ENCODE assay signal across 38 cellular contexts in genomic region chr16:28589930-28590329, GRCh38. TPM values are rescaled to one million over a fixed set of nuclear protein-coding genes. Genes with fewer than 3 reads are reported as not detected.
"Had no signal": no experiment of that assay in that cellular context is flagged by ENCODE, and none has a peak within 500 bp of the region (broad histone marks: within the 10 kb centered on the region; RNA-seq: fewer than 3 reads in every experiment).

No MANE protein-coding gene starts in this region.

- H3K4me1 ChIP-seq: adrenal gland had no signal

- H3K9me3 ChIP-seq: adrenal gland, body of pancreas had no signal

- H3K27me3 ChIP-seq: adrenal gland, body of pancreas, cardiac muscle cell had no signal

- FAIRE-seq: astrocyte, bronchial epithelial cell, TTC549 had no signal

- H3K27ac ChIP-seq: adrenal gland, body of pancreas, cardiac muscle cell, VCaP had no signal

- H3K4me3 ChIP-seq: adrenal gland, body of pancreas, cardiac muscle cell had no signal

- DNase-seq: activated B cell treated with CpG ODN at 0.5 μM for 24 hours; activated CD4-positive, alpha-beta memory T cell treated with anti-CD3 and anti-CD28 coated beads for 36 hours; activated CD4-positive, alpha-beta T cell treated with anti-CD3 and anti-CD28 coated beads for 4 hours; activated CD4-positive, alpha-beta T cell treated with anti-CD3 and anti-CD28 coated beads, Interleukin-2, amount 10 ng/mL, durations not matched to agents 24 days and 14 days; activated CD4-positive, alpha-beta T cell treated with anti-CD3 and anti-CD28 coated beads, Interleukin-2, amount 50 U/mL, for 1 hour; activated CD4-positive, alpha-beta T cell treated with anti-CD3 and anti-CD28 coated beads, Interleukin-2, amount 50 U/mL, for 4 hours; activated CD4-positive, CD25-positive, alpha-beta regulatory T cell treated with anti-CD3 and anti-CD28 coated beads, Interleukin-2, amount 50 U/mL, for 72 hours; activated CD8-positive, alpha-beta memory T cell treated with anti-CD3 and anti-CD28 coated beads, Interleukin-2, amount 50 U/mL, for 4 hours; activated CD8-positive, alpha-beta T cell treated with anti-CD3 and anti-CD28 coated beads for 36 hours; activated effector memory CD4-positive, alpha-beta T cell treated with anti-CD3 and anti-CD28 coated beads, Interleukin-2, amount 50 U/mL, for 16 hours; activated gamma-delta T cell treated with Interleukin-2 at 50 U/mL for 16 hours; activated naive CD4-positive, alpha-beta T cell; activated naive CD4-positive, alpha-beta T cell treated with anti-CD3 and anti-CD28 coated beads for 36 hours; activated naive CD4-positive, alpha-beta T cell treated with anti-CD3 and anti-CD28 coated beads, Interleukin-2, amount 50 U/mL, for 16 hours; activated naive CD8-positive, alpha-beta T cell treated with anti-CD3 and anti-CD28 coated beads for 36 hours; activated T-cell treated with anti-CD3 and anti-CD28 coated beads for 4 hours; activated T-cell treated with anti-CD3 and anti-CD28 coated beads, Interleukin-2, amount 50 U/mL, for 1 hour; activated T-cell treated with anti-CD3 and anti-CD28 coated beads, Interleukin-2, amount 50 U/mL, for 4 hours; activated T-cell treated with anti-CD3 and anti-CD28 coated beads, Interleukin-2, amount 50 U/mL, for 72 hours; adrenal gland; amniotic stem cell; body of pancreas; caudate nucleus; cerebellar nuclear complex; T-helper 1 cell; T-helper 2 cell; T-helper 9 cell had no signal

- ATAC-seq: activated CD8-positive, alpha-beta T cell treated with anti-CD3 and anti-CD28 coated beads for 36 hours; activated naive CD4-positive, alpha-beta T cell treated with anti-CD3 and anti-CD28 coated beads, Interleukin-2, amount 50 U/mL, for 72 hours; activated T-cell treated with anti-CD3 and anti-CD28 coated beads, Interleukin-2, amount 50 U/mL, for 4 hours; activated T-cell treated with anti-CD3 and anti-CD28 coated beads, Interleukin-2, amount 50 U/mL, for 72 hours; activated T-helper 17 cell treated with anti-CD3 and anti-CD28 coated beads, Interleukin-2, amount 50 U/mL, for 72 hours; body of pancreas had no signal

RNA-seq across cellular contexts. Expression of gene SULT1A2, which starts 6.9 kb away (rescaled TPM):
- total RNA-seq: activated B cell treated with CpG ODN at 0.5 μM for 24 hours; activated T-cell treated with anti-CD3 and anti-CD28 coated beads, Interleukin-2, amount 50 U/mL, for 4 hours; astrocyte; bronchial epithelial cell; chondrocyte had no signal

RNA-seq across cellular contexts. Expression of gene NPIPB8, which starts 47.9 kb away (rescaled TPM):
- total RNA-seq: activated CD8-positive, alpha-beta T cell treated with anti-CD3 and anti-CD28 coated beads for 36 hours; activated naive CD4-positive, alpha-beta T cell treated with anti-CD3 and anti-CD28 coated beads for 36 hours; activated T-helper 17 cell treated with anti-CD3 and anti-CD28 coated beads, Interleukin-2, amount 50 U/mL, for 72 hours; adrenal gland; astrocyte; bronchial epithelial cell; cardiac muscle cell; chondrocyte had no signal
- polyA plus RNA-seq: adrenal gland, aorta had no signal

RNA-seq across cellular contexts. Expression of gene NUPR1, which starts 51.2 kb away (rescaled TPM):
- total RNA-seq: activated B cell treated with CpG ODN at 0.5 μM for 24 hours; activated CD4-positive, alpha-beta memory T cell treated with anti-CD3 and anti-CD28 coated beads for 36 hours; activated CD4-positive, alpha-beta T cell treated with anti-CD3 and anti-CD28 coated beads, Interleukin-2, amount 10 ng/mL, durations not matched to agents 24 days and 14 days; activated CD8-positive, alpha-beta memory T cell treated with anti-CD3 and anti-CD28 coated beads for 36 hours; activated CD8-positive, alpha-beta T cell treated with anti-CD3 and anti-CD28 coated beads for 36 hours; activated naive CD4-positive, alpha-beta T cell treated with anti-CD3 and anti-CD28 coated beads for 36 hours; activated naive CD4-positive, alpha-beta T cell treated with anti-CD3 and anti-CD28 coated beads, Interleukin-2, amount 50 U/mL, for 72 hours; activated naive CD8-positive, alpha-beta T cell treated with anti-CD3 and anti-CD28 coated beads for 36 hours; activated T-cell treated with anti-CD3 and anti-CD28 coated beads, Interleukin-2, amount 50 U/mL, for 72 hours; activated T-helper 1 cell treated with anti-CD3 and anti-CD28 coated beads, Interleukin-12 subunit alpha, Interleukin-12 subunit beta, Interleukin-2, Interleukin-4 antibody, amounts not matched to agents 30 ng/mL and 10 ng/mL and 1 ng/mL, durations not matched to agents 14 hours and 24 hours and 36 hours; activated T-helper 17 cell treated with anti-CD3 and anti-CD28 coated beads, Interleukin-2, amount 50 U/mL, for 72 hours; cardiac muscle cell had no signal
- polyA plus RNA-seq: cardiac muscle cell had no signal
